1 cellular context compared by ENCODE assay signal in the genomic region with DNA sequence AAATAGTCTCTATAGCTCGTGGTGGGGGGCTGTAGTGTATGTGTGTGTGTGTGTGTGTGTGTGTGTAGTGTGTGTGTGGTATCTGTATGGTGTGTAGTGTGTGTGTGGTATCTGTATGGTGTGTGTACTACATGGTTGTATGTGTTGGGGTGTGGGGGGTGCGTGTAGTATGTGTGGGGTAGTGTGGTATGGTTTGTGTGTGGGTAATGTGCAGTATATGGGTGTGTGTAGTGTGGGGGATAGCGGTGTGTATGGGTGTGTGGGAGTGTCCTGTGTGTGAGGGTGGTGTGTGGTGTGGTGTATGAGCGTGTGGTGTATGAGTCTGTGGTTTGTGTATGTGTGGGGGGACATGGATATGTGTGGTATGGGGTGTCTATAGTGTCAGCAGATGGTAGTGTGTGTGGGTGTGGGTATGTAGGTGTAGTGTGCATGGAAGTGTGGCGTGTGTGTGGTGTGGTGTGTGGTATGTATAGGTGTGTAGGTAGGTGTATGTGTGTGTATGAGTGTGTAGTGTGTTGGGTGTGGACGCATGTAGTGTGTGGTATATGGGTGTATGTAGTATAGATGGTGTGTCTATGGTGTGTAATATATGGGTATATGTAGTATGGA.
TF ChIP-seq lines count a peak whose summit lies in the region.

No MANE protein-coding gene starts in this region.

TF ChIP-seq in GM12878, 131 proteins besides CTCF, POLR2A, EP300 and RAD21 (continued from another document):
- TF ChIP-seq, protein P1, sequence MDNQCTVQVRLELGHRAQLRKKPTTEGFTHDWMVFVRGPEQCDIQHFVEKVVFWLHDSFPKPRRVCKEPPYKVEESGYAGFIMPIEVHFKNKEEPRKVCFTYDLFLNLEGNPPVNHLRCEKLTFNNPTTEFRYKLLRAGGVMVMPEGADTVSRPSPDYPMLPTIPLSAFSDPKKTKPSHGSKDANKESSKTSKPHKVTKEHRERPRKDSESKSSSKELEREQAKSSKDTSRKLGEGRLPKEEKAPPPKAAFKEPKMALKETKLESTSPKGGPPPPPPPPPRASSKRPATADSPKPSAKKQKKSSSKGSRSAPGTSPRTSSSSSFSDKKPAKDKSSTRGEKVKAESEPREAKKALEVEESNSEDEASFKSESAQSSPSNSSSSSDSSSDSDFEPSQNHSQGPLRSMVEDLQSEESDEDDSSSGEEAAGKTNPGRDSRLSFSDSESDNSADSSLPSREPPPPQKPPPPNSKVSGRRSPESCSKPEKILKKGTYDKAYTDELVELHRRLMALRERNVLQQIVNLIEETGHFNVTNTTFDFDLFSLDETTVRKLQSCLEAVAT (IDR thresholded peaks at IDR 0.05): no peak
- no peak for TF ChIP-seq EGR1 (IDR thresholded peaks at IDR 0.05; ENCODE audit: borderline replicate concordance in 1 of 2, low read depth in 2 of 2, low read length in 2 of 2)
- TF ChIP-seq MTA2 (IDR thresholded peaks at IDR 0.05; ENCODE audit: low read depth): no peak
- TF ChIP-seq POLR2AphosphoS5 (IDR thresholded peaks at IDR 0.05; ENCODE audit: low read length): no peak
- TF ChIP-seq NFIC (IDR thresholded peaks at IDR 0.05; ENCODE audit: low read depth, low read length): no peak
- TF ChIP-seq NFYA (IDR thresholded peaks at IDR 0.05; ENCODE audit: borderline replicate concordance, low read depth, low read length): no peak
- no peak for TF ChIP-seq SMC3 (IDR thresholded peaks at IDR 0.05; ENCODE audit: borderline replicate concordance, low read length)
- TF ChIP-seq SMAD1 (IDR thresholded peaks at IDR 0.05; ENCODE audit: low read depth, partially characterized antibody): no peak
- TF ChIP-seq, protein P2, sequence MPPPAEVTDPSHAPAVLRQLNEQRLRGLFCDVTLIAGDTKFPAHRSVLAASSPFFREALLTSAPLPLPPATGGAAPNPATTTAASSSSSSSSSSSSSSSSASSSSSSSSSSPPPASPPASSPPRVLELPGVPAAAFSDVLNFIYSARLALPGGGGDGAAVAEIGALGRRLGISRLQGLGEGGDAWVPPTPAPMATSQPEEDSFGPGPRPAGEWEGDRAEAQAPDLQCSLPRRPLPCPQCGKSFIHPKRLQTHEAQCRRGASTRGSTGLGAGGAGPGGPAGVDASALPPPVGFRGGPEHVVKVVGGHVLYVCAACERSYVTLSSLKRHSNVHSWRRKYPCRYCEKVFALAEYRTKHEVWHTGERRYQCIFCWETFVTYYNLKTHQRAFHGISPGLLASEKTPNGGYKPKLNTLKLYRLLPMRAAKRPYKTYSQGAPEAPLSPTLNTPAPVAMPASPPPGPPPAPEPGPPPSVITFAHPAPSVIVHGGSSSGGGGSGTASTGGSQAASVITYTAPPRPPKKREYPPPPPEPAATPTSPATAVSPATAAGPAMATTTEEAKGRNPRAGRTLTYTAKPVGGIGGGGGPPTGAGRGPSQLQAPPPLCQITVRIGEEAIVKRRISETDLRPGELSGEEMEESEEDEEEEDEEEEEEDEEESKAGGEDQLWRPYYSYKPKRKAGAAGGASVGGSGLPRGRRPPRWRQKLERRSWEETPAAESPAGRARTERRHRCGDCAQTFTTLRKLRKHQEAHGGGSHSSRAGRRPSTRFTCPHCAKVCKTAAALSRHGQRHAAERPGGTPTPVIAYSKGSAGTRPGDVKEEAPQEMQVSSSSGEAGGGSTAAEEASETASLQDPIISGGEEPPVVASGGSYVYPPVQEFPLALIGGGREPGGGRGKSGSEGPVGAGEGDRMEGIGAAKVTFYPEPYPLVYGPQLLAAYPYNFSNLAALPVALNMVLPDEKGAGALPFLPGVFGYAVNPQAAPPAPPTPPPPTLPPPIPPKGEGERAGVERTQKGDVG (CRISPR knock-in tag; IDR thresholded peaks at IDR 0.05): no peak
- TF ChIP-seq, protein P3, sequence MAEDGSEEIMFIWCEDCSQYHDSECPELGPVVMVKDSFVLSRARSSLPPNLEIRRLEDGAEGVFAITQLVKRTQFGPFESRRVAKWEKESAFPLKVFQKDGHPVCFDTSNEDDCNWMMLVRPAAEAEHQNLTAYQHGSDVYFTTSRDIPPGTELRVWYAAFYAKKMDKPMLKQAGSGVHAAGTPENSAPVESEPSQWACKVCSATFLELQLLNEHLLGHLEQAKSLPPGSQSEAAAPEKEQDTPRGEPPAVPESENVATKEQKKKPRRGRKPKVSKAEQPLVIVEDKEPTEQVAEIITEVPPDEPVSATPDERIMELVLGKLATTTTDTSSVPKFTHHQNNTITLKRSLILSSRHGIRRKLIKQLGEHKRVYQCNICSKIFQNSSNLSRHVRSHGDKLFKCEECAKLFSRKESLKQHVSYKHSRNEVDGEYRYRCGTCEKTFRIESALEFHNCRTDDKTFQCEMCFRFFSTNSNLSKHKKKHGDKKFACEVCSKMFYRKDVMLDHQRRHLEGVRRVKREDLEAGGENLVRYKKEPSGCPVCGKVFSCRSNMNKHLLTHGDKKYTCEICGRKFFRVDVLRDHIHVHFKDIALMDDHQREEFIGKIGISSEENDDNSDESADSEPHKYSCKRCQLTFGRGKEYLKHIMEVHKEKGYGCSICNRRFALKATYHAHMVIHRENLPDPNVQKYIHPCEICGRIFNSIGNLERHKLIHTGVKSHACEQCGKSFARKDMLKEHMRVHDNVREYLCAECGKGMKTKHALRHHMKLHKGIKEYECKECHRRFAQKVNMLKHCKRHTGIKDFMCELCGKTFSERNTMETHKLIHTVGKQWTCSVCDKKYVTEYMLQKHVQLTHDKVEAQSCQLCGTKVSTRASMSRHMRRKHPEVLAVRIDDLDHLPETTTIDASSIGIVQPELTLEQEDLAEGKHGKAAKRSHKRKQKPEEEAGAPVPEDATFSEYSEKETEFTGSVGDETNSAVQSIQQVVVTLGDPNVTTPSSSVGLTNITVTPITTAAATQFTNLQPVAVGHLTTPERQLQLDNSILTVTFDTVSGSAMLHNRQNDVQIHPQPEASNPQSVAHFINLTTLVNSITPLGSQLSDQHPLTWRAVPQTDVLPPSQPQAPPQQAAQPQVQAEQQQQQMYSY (CRISPR knock-in tag; IDR thresholded peaks at IDR 0.05): no peak
- TF ChIP-seq MYC (IDR thresholded peaks at IDR 0.05; ENCODE audit: insufficient read depth, insufficient read length, insufficient replicate concordance, low read length, severe bottlenecking): no peak
- TF ChIP-seq, protein P4, sequence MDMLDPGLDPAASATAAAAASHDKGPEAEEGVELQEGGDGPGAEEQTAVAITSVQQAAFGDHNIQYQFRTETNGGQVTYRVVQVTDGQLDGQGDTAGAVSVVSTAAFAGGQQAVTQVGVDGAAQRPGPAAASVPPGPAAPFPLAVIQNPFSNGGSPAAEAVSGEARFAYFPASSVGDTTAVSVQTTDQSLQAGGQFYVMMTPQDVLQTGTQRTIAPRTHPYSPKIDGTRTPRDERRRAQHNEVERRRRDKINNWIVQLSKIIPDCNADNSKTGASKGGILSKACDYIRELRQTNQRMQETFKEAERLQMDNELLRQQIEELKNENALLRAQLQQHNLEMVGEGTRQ (IDR thresholded peaks at IDR 0.05; ENCODE audit: borderline replicate concordance, low read depth, low read length): no peak
- TF ChIP-seq CHD4 (IDR thresholded peaks at IDR 0.05): no peak
- TF ChIP-seq SP1 (IDR thresholded peaks at IDR 0.05; ENCODE audit: low read depth, low read length): no peak
- TF ChIP-seq, protein P5, sequence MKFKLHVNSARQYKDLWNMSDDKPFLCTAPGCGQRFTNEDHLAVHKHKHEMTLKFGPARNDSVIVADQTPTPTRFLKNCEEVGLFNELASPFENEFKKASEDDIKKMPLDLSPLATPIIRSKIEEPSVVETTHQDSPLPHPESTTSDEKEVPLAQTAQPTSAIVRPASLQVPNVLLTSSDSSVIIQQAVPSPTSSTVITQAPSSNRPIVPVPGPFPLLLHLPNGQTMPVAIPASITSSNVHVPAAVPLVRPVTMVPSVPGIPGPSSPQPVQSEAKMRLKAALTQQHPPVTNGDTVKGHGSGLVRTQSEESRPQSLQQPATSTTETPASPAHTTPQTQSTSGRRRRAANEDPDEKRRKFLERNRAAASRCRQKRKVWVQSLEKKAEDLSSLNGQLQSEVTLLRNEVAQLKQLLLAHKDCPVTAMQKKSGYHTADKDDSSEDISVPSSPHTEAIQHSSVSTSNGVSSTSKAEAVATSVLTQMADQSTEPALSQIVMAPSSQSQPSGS (IDR thresholded peaks at IDR 0.05; ENCODE audit: low read length): no peak
- TF ChIP-seq CHD2 (IDR thresholded peaks at IDR 0.05; ENCODE audit: borderline replicate concordance, low read depth, low read length): no peak
